11 cellular contexts compared by ENCODE assay signal in genomic region chr18:45626330-45627203, GRCh38. TPM values are rescaled to one million over a fixed set of nuclear protein-coding genes. Genes with fewer than 3 reads are reported as not detected.
DNase-seq lines count a peak whose midpoint lies in the region; ATAC-seq, FAIRE-seq and TF ChIP-seq lines count a peak whose summit lies in the region.
"Had no signal": no experiment of that assay in that cellular context is flagged by ENCODE, and none has a peak within 500 bp of the region (broad histone marks: within the 10 kb centered on the region; RNA-seq: fewer than 3 reads in every experiment).

No MANE protein-coding gene starts in this region.

- H4K20me1 ChIP-seq in astrocyte (ENCODE audit: insufficient read depth, low read length) = no peaks in the 10 kb centered on the region
- H4K20me1 ChIP-seq: BLaER1 had no signal

- H3K27ac Mint-ChIP-seq in astrocyte (ENCODE audit: unreplicated experiment) = peak overlapping the region; percentile 47

- peaks cover 21% of the 10 kb centered on the region for H3K27me3 Mint-ChIP-seq in astrocyte (ENCODE audit: low read depth, unreplicated experiment)

- H3K79me2 ChIP-seq in astrocyte (ENCODE audit: insufficient read depth, low read length) = no peaks in the 10 kb centered on the region

- peak; percentile 9 for FAIRE-seq in astrocyte (lab: Jason Lieb, UNC)

- peak overlapping the region; percentile 69 for H3K4me2 ChIP-seq in astrocyte (ENCODE audit: low read length)
- H3K4me2 ChIP-seq: BLaER1 had no signal

- no peaks in the 10 kb centered on the region for H3K27me3 ChIP-seq in right cardiac atrium (ENCODE audit: control insufficient read depth, insufficient read depth)
- H3K27me3 ChIP-seq in astrocyte (ENCODE audit: insufficient read depth, low read length) = peaks cover 10% of the 10 kb centered on the region
- no peaks in the 10 kb centered on the region for H3K27me3 ChIP-seq in aorta (ENCODE audit: control insufficient read depth in 1 of 2, insufficient read depth in 2 of 2, low read length in 1 of 2)
- H3K27me3 ChIP-seq: BLaER1 had no signal

- H3K9me3 Mint-ChIP-seq in astrocyte (ENCODE audit: unreplicated experiment) = no peaks in the 10 kb centered on the region

- peak in 1 of 3 donors; percentile 19 for DNase-seq in right cardiac atrium
- DNase-seq in cardiac septum (ENCODE audit: low spot score) = no peak
- DNase-seq in astrocyte (ENCODE audit: low read depth) = peak; percentile 61
- peak; percentile 22 for DNase-seq in iris pigment epithelial cell (ENCODE audit: low read depth)
- DNase-seq in aorta = no peak
- no peak for DNase-seq in NCI-H1694 (lab: John Stamatoyannopoulos, UW)
- DNase-seq: cortex of kidney, left colon had no signal

- H2AFZ ChIP-seq in astrocyte (ENCODE audit: low read depth, low read length) = no peak overlapping the region

- intact Hi-C loops in right cardiac atrium (cut with DNase I) (no loop called here), cardiac septum (cut with DNase I) (no loop called here), aorta (cut with DNase I) (loop anchor here in 1 of 2 donors (5.0 kb wide), 1 partner anchor 104 kb away; no protein-coding TSS in a partner anchor)

- no peak overlapping the region for H3K9ac ChIP-seq in astrocyte (ENCODE audit: low read length)
- H3K9ac ChIP-seq: BLaER1 had no signal

- no peaks in the 10 kb centered on the region for H3K36me3 Mint-ChIP-seq in astrocyte (ENCODE audit: low read depth, unreplicated experiment)

- no peak overlapping the region for H3K4me3 ChIP-seq in right cardiac atrium (ENCODE audit: low read length)
- no peak overlapping the region for H3K4me3 ChIP-seq in astrocyte (ENCODE audit: insufficient read depth, low read depth, low read length)
- H3K4me3 ChIP-seq in aorta (ENCODE audit: low read length in 2 of 2) = no peak overlapping the region
- H3K4me3 ChIP-seq: BLaER1 had no signal

- ATAC-seq in right cardiac atrium = peak; percentile 7 to 69
- peak; percentile 27 for ATAC-seq in aorta (ENCODE audit: low FRiP score)
- ATAC-seq in HG02678 (IDR thresholded peaks at IDR 0.05; ENCODE audit: unreplicated experiment) = no peak
- no peak for ATAC-seq in HG03095 (IDR thresholded peaks at IDR 0.05; ENCODE audit: unreplicated experiment)
- ATAC-seq: left colon had no signal

- H3K9me3 ChIP-seq in right cardiac atrium (ENCODE audit: control insufficient read depth, low read length) = no peaks in the 10 kb centered on the region
- H3K9me3 ChIP-seq in astrocyte (ENCODE audit: insufficient read depth, low read depth, low read length) = no peaks in the 10 kb centered on the region
- H3K9me3 ChIP-seq in aorta (ENCODE audit: control insufficient read depth, low read length) = no peaks in the 10 kb centered on the region
- H3K9me3 ChIP-seq: BLaER1 had no signal

- no peak for TF ChIP-seq CTCF in astrocyte (IDR thresholded peaks at IDR 0.05; ENCODE audit: insufficient read depth, low read depth, low read length)

- H3K27ac ChIP-seq in right cardiac atrium (ENCODE audit: low read length) = no peak overlapping the region
- no peak overlapping the region for H3K27ac ChIP-seq in astrocyte (ENCODE audit: low read depth, low read length)
- H3K27ac ChIP-seq in aorta (ENCODE audit: low read depth in 1 of 2, low read length in 2 of 2) = peak overlapping the region in 1 of 2 donors; percentile 76
- H3K27ac ChIP-seq: BLaER1 had no signal

- H3K36me3 ChIP-seq in astrocyte (ENCODE audit: insufficient read depth, low read length) (no peaks in the 10 kb centered on the region), aorta (ENCODE audit: control insufficient read depth in 1 of 2, insufficient read depth in 2 of 2, low read length in 1 of 2) (no peaks in the 10 kb centered on the region)
- H3K36me3 ChIP-seq: BLaER1 had no signal

- no peak overlapping the region for H3K4me3 Mint-ChIP-seq in astrocyte (ENCODE audit: unreplicated experiment)

- 64% methylated on average over 10 of the region's 10 CpGs for WGBS in right cardiac atrium
- 57 to 62% methylated on average over 10 of the region's 10 CpGs for WGBS in aorta, 2 donors

- peaks cover 16% of the 10 kb centered on the region for H3K4me1 Mint-ChIP-seq in astrocyte (ENCODE audit: low read depth, unreplicated experiment)

- H3K4me1 ChIP-seq in right cardiac atrium (ENCODE audit: control insufficient read depth, insufficient read depth, low read length) = peaks cover 2% of the 10 kb centered on the region
- H3K4me1 ChIP-seq in astrocyte (ENCODE audit: insufficient read depth, low read length) = peaks cover 13% of the 10 kb centered on the region
- H3K4me1 ChIP-seq in aorta (ENCODE audit: control insufficient read depth in 1 of 2, insufficient read depth in 2 of 2, low read length in 2 of 2) = no peaks in the 10 kb centered on the region
- H3K4me1 ChIP-seq: BLaER1 had no signal

RNA-seq across cellular contexts. Expression of gene SLC14A2, which starts 11.3 kb away (rescaled TPM):
- total RNA-seq in right cardiac atrium = under 1 TPM; 0.14 to 0.21 (median 0.18) TPM
- 0.07 TPM for polyA plus RNA-seq in right cardiac atrium
- 0.11 TPM for total RNA-seq in cardiac septum
- not detected in 2 replicates for total RNA-seq in astrocyte
- under 1 TPM in 1 of 2 donors, not detected in 1; 0.54 TPM for total RNA-seq in aorta
- under 1 TPM; 0.10 to 0.13 TPM for polyA plus RNA-seq in aorta

Comparison
In these comparisons a context has a peak if more than half of its experiments do, and no peak if none do; other contexts are left out.
1. ATAC-seq: peak in right cardiac atrium (2 of 2) and aorta (single experiment); none in HG02678 (single experiment) and HG03095 (single experiment).
2. DNase-seq: peak in astrocyte (single experiment) and iris pigment epithelial cell (single experiment); none in cardiac septum (single experiment), aorta (0 of 2) and NCI-H1694 (single experiment).